ENCODE assay signal across 23 cellular contexts in genomic region chr21:40586575-40586974, GRCh38.
"Had no signal": no experiment of that assay in that cellular context is flagged by ENCODE, and none has a peak within 500 bp of the region (broad histone marks: within the 10 kb centered on the region; RNA-seq: fewer than 3 reads in every experiment).

No MANE protein-coding gene starts in this region.

- H3K9me3 ChIP-seq: esophagus muscularis mucosa, gastroesophageal sphincter, lower lobe of right lung had no signal

- H3K4me1 ChIP-seq: esophagus muscularis mucosa, foreskin keratinocyte, gastroesophageal sphincter, heart left ventricle, left lung, lower lobe of right lung had no signal

- H3K4me2 ChIP-seq: hepatocyte had no signal

- H3K79me2 ChIP-seq: hepatocyte had no signal

- DNase-seq: dermis blood vessel endothelial cell; dorsolateral prefrontal cortex; effector CD4-positive, alpha-beta T cell; effector memory CD4-positive, alpha-beta T cell; foreskin keratinocyte; heart left ventricle; hypothalamus; left cardiac atrium; left lung; left ventricle myocardium superior; lower lobe of right lung; mesenchymal stem cell; midbrain; naive thymus-derived CD4-positive, alpha-beta T cell had no signal

- FAIRE-seq: colon, endothelial cell of umbilical vein, frontal cortex, islet of Langerhans, keratinocyte had no signal

- H3K27me3 ChIP-seq: dorsolateral prefrontal cortex, esophagus muscularis mucosa, foreskin keratinocyte, gastroesophageal sphincter, heart left ventricle, hepatocyte, left lung had no signal

- H3K36me3 ChIP-seq: esophagus muscularis mucosa, gastroesophageal sphincter, heart left ventricle, left lung, lower lobe of right lung had no signal

- H2AFZ ChIP-seq: hepatocyte had no signal

- H3K4me3 ChIP-seq: coronary artery, dorsolateral prefrontal cortex, esophagus muscularis mucosa, gastroesophageal sphincter, heart left ventricle, hepatocyte, left lung, lower lobe of right lung had no signal

- H3K27ac ChIP-seq: coronary artery, dorsolateral prefrontal cortex, esophagus muscularis mucosa, foreskin keratinocyte, gastroesophageal sphincter, heart left ventricle, hepatocyte, left lung, lower lobe of right lung had no signal

- ATAC-seq: foreskin keratinocyte; gastroesophageal sphincter; heart left ventricle; left cardiac atrium; left lung; left ventricle myocardium superior; lower lobe of right lung; naive thymus-derived CD4-positive, alpha-beta T cell had no signal
